In the genomic region with DNA sequence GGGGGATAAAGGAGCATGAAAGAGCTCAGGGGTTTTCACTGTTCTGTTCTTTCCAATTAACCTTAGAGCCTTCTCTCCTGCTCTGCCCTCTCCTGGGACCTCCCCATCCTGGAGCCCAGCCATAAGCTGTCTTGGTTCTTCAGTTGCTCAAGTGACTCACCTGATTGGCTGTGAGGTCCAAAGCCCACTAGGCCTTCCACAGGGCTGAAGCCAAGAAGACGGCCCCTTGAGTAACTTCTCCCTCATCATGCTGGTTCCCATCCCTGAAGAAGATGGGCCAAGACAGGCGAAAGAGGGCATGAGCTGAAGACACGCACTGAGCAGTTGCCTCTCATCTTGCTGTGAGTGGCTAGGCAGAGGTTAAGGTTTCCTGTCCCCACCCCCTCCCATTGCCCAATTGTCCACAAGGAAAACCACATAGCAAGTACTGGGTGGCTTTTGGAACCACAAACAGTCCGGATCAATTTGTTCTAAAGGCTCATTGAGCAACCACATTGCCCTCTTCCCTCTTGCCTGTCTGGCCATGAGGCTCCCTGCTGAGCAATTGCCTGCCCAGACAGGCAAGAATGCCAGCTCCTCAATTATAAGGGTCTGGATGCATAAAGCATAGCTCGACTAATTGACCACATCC, we compare ENCODE assay signal across 1 cellular context.
TF ChIP-seq lines count a peak whose summit lies in the region.

No MANE protein-coding gene starts in this region.

TF ChIP-seq in HepG2, 621 proteins besides CTCF, POLR2A, EP300 and RAD21 (continued from another document and continues in another):
- TF ChIP-seq, protein P1, sequence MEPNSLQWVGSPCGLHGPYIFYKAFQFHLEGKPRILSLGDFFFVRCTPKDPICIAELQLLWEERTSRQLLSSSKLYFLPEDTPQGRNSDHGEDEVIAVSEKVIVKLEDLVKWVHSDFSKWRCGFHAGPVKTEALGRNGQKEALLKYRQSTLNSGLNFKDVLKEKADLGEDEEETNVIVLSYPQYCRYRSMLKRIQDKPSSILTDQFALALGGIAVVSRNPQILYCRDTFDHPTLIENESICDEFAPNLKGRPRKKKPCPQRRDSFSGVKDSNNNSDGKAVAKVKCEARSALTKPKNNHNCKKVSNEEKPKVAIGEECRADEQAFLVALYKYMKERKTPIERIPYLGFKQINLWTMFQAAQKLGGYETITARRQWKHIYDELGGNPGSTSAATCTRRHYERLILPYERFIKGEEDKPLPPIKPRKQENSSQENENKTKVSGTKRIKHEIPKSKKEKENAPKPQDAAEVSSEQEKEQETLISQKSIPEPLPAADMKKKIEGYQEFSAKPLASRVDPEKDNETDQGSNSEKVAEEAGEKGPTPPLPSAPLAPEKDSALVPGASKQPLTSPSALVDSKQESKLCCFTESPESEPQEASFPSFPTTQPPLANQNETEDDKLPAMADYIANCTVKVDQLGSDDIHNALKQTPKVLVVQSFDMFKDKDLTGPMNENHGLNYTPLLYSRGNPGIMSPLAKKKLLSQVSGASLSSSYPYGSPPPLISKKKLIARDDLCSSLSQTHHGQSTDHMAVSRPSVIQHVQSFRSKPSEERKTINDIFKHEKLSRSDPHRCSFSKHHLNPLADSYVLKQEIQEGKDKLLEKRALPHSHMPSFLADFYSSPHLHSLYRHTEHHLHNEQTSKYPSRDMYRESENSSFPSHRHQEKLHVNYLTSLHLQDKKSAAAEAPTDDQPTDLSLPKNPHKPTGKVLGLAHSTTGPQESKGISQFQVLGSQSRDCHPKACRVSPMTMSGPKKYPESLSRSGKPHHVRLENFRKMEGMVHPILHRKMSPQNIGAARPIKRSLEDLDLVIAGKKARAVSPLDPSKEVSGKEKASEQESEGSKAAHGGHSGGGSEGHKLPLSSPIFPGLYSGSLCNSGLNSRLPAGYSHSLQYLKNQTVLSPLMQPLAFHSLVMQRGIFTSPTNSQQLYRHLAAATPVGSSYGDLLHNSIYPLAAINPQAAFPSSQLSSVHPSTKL (CRISPR knock-in tag; IDR thresholded peaks at IDR 0.05): peak; percentile 88
- TF ChIP-seq SRF (IDR thresholded peaks at IDR 0.05; ENCODE audit: low read depth, low read length) (peak; percentile 61; the same call in 1 of the 2 replicates), NFAT5 (CRISPR knock-in tag; IDR thresholded peaks at IDR 0.05) (no peak), SNRNP70 (IDR thresholded peaks at IDR 0.05; ENCODE audit: low read depth, low read length) (no peak), CC2D1A (CRISPR knock-in tag; IDR thresholded peaks at IDR 0.05) (0 out of 2 replicates have a peak, but pooled peaks have one; percentile 90), NAIF1 (CRISPR knock-in tag; IDR thresholded peaks at IDR 0.05; ENCODE audit: borderline replicate concordance) (no peak), HDAC1 (CRISPR knock-in tag; IDR thresholded peaks at IDR 0.05) (peak; percentile 85), KLF13 (CRISPR knock-in tag; IDR thresholded peaks at IDR 0.05) (no peak), KMT2A (CRISPR knock-in tag; IDR thresholded peaks at IDR 0.05) (0 out of 2 replicates have a peak, but pooled peaks have one; percentile 51), HMGXB4 (CRISPR knock-in tag; IDR thresholded peaks at IDR 0.05; ENCODE audit: borderline replicate concordance in 1 of 2, low read depth in 1 of 2) (peak; percentile 69 to 75; a peak in 3 of 4 replicates), HDAC6 (IDR thresholded peaks at IDR 0.05; ENCODE audit: low read depth, low read length) (no peak), EED (CRISPR knock-in tag; IDR thresholded peaks at IDR 0.05) (no peak), ZBTB42 (CRISPR knock-in tag; IDR thresholded peaks at IDR 0.05) (no peak), UBTF (CRISPR knock-in tag; IDR thresholded peaks at IDR 0.05) (no peak; the same call in none of the 2 replicates), ZBTB14 (CRISPR knock-in tag; IDR thresholded peaks at IDR 0.05) (no peak), NR2F2 (IDR thresholded peaks at IDR 0.05; ENCODE audit: borderline replicate concordance, low read depth) (peak; percentile 83), ZNF224 (CRISPR knock-in tag; IDR thresholded peaks at IDR 0.05) (peak; percentile 47; the same call in 1 of the 2 replicates), DR1 (CRISPR knock-in tag; IDR thresholded peaks at IDR 0.05) (peak; percentile 80; the same call in 1 of the 2 replicates), ZNF570 (CRISPR knock-in tag; IDR thresholded peaks at IDR 0.05; ENCODE audit: borderline replicate concordance) (no peak), FOXM1 (CRISPR knock-in tag; IDR thresholded peaks at IDR 0.05) (no peak), ARHGAP35 (CRISPR knock-in tag; IDR thresholded peaks at IDR 0.05; ENCODE audit: borderline replicate concordance) (no peak; the same call in 1 of the 2 replicates), SMARCE1 (IDR thresholded peaks at IDR 0.05; ENCODE audit: borderline replicate concordance) (no peak), PTBP1 (IDR thresholded peaks at IDR 0.05; ENCODE audit: low read depth, low read length, poor library complexity, severe bottlenecking) (no peak), RAD51 (IDR thresholded peaks at IDR 0.05; ENCODE audit: borderline replicate concordance) (no peak), GFI1 (CRISPR knock-in tag; IDR thresholded peaks at IDR 0.05; ENCODE audit: borderline replicate concordance) (peak; percentile 49; the same call in 1 of the 2 replicates), SP4 (CRISPR knock-in tag; IDR thresholded peaks at IDR 0.05) (peak; percentile 62; the same call in 1 of the 2 replicates), ZNF800 (CRISPR knock-in tag; IDR thresholded peaks at IDR 0.05) (no peak), TEAD2 (CRISPR knock-in tag; IDR thresholded peaks at IDR 0.05) (no peak), ZNF432 (CRISPR knock-in tag; IDR thresholded peaks at IDR 0.05; ENCODE audit: borderline replicate concordance) (no peak), RBFOX2 (IDR thresholded peaks at IDR 0.05; ENCODE audit: low read depth, low read length) (peak; percentile 0; the same call in 1 of the 2 replicates), DMAP1 (CRISPR knock-in tag; IDR thresholded peaks at IDR 0.05) (no peak), HOXA5 (CRISPR knock-in tag; IDR thresholded peaks at IDR 0.05) (peak; percentile 72)
- TF ChIP-seq, protein P2, sequence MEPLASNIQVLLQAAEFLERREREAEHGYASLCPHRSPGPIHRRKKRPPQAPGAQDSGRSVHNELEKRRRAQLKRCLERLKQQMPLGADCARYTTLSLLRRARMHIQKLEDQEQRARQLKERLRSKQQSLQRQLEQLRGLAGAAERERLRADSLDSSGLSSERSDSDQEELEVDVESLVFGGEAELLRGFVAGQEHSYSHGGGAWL (CRISPR knock-in tag; IDR thresholded peaks at IDR 0.05): no peak; the same call in 1 of the 2 replicates
- TF ChIP-seq, protein P3, sequence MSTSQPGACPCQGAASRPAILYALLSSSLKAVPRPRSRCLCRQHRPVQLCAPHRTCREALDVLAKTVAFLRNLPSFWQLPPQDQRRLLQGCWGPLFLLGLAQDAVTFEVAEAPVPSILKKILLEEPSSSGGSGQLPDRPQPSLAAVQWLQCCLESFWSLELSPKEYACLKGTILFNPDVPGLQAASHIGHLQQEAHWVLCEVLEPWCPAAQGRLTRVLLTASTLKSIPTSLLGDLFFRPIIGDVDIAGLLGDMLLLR (CRISPR knock-in tag; IDR thresholded peaks at IDR 0.05): peak; percentile 39; the same call in 1 of the 2 replicates
- TF ChIP-seq, protein P4, sequence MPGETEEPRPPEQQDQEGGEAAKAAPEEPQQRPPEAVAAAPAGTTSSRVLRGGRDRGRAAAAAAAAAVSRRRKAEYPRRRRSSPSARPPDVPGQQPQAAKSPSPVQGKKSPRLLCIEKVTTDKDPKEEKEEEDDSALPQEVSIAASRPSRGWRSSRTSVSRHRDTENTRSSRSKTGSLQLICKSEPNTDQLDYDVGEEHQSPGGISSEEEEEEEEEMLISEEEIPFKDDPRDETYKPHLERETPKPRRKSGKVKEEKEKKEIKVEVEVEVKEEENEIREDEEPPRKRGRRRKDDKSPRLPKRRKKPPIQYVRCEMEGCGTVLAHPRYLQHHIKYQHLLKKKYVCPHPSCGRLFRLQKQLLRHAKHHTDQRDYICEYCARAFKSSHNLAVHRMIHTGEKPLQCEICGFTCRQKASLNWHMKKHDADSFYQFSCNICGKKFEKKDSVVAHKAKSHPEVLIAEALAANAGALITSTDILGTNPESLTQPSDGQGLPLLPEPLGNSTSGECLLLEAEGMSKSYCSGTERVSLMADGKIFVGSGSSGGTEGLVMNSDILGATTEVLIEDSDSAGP (CRISPR knock-in tag; IDR thresholded peaks at IDR 0.05; ENCODE audit: borderline replicate concordance): peak; percentile 68
